Comparison of ENCODE assay signal across 11 cellular contexts in the genomic region with DNA sequence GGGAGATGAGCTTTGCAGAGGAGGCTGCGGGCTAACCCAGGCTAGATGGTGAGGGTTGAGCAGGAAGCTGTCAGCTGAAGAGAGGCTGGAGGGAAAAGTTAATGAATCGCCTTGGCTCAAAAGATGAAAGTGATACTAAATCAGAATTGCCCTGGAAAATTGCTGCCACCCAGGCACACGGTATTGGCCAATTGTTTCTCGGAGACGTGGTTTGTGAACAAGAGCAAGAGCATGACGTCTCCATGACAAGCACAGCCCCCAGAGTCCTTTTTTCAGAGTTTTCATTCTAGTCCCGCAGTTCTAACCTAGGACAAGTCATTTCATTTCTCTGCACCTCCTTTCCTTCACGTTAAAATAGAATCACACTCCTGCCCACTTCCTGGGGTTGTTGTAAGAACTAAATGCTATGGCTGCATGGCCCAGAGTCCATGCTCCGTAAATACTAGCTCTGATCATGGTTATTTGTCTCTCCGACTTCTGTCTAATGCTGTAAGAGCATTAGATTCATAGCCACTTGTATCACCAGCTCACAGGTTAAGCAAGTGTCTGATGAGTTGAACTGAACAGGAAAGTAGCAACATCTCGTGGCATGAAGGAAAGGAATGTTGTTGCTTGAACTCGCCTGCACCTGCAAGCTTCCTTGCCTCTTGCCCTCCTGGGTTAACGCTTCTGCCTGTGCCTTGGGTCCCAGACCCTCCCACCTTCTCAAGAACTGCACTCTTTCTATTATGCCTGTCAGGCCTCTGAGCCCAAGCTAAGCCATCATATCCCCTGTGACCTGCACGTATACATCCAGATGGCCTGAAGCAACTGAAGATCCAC. TPM values are rescaled to one million over a fixed set of nuclear protein-coding genes. Genes with fewer than 3 reads are reported as not detected.
A peak's percentile ranks its signal among the peaks of the same experiment; 100 is the strongest.
DNase-seq lines count a peak whose midpoint lies in the region; ATAC-seq and TF ChIP-seq lines count a peak whose summit lies in the region.
"Had no signal": no experiment of that assay in that cellular context is flagged by ENCODE, and none has a peak within 500 bp of the region (broad histone marks: within the 10 kb centered on the region; RNA-seq: fewer than 3 reads in every experiment).

No MANE protein-coding gene starts in this region.

- CTCF ChIA-PET in activated naive CD4-positive, alpha-beta T cell treated with anti-CD3 and anti-CD28 coated beads for 36 hours (lab: Charles Lee) = interaction anchor here (0.6 to 1.5 kb wide), 3 partner anchors 35 to 309 kb away, joined by 3 to 5 read pairs (median 3); no protein-coding TSS in a partner anchor

- H3K27me3 Mint-ChIP-seq in activated naive CD4-positive, alpha-beta T cell treated with anti-CD3 and anti-CD28 coated beads for 36 hours (ENCODE audit: low read depth) = peaks cover 1% of the 10 kb centered on the region
- no peaks in the 10 kb centered on the region for H3K27me3 Mint-ChIP-seq in activated T-helper 1 cell treated with anti-CD3 and anti-CD28 coated beads, Interleukin-12 subunit alpha, Interleukin-12 subunit beta, Interleukin-2, Interleukin-4 antibody, amounts not matched to agents 30 ng/mL and 10 ng/mL and 1 ng/mL, durations not matched to agents 14 hours and 24 hours and 36 hours (ENCODE audit: insufficient read depth)
- peaks cover 9% of the 10 kb centered on the region for H3K27me3 Mint-ChIP-seq in type B pancreatic cell

- H3K36me3 Mint-ChIP-seq in activated naive CD4-positive, alpha-beta T cell treated with anti-CD3 and anti-CD28 coated beads for 36 hours (ENCODE audit: low read depth) = peaks cover 28% of the 10 kb centered on the region
- H3K36me3 Mint-ChIP-seq in activated T-helper 1 cell treated with anti-CD3 and anti-CD28 coated beads, Interleukin-12 subunit alpha, Interleukin-12 subunit beta, Interleukin-2, Interleukin-4 antibody, amounts not matched to agents 30 ng/mL and 10 ng/mL and 1 ng/mL, durations not matched to agents 14 hours and 24 hours and 36 hours (ENCODE audit: low read depth) = peaks cover 23% of the 10 kb centered on the region
- peaks cover 19% of the 10 kb centered on the region for H3K36me3 Mint-ChIP-seq in type B pancreatic cell

- H3K9me3 Mint-ChIP-seq in activated naive CD4-positive, alpha-beta T cell treated with anti-CD3 and anti-CD28 coated beads for 36 hours = peaks cover 12% of the 10 kb centered on the region
- H3K9me3 Mint-ChIP-seq in activated T-helper 1 cell treated with anti-CD3 and anti-CD28 coated beads, Interleukin-12 subunit alpha, Interleukin-12 subunit beta, Interleukin-2, Interleukin-4 antibody, amounts not matched to agents 30 ng/mL and 10 ng/mL and 1 ng/mL, durations not matched to agents 14 hours and 24 hours and 36 hours = peaks cover 12% of the 10 kb centered on the region
- H3K9me3 Mint-ChIP-seq in type B pancreatic cell = peaks cover 4% of the 10 kb centered on the region

- DNase-seq in activated naive CD4-positive, alpha-beta T cell treated with anti-CD3 and anti-CD28 coated beads for 36 hours = peak; percentile 69
- no peak for DNase-seq in activated naive CD4-positive, alpha-beta T cell (lab: John Stamatoyannopoulos, UW)
- peak; percentile 21 for DNase-seq in activated T-helper 1 cell treated with anti-CD3 and anti-CD28 coated beads, Interleukin-12 subunit alpha, Interleukin-12 subunit beta, Interleukin-2, Interleukin-4 antibody, amounts not matched to agents 30 ng/mL and 10 ng/mL and 1 ng/mL, durations not matched to agents 14 hours and 24 hours and 36 hours (ENCODE audit: low spot score)
- DNase-seq in type B pancreatic cell (ENCODE audit: extremely low spot score, unreplicated experiment) = no peak
- no peak for DNase-seq in ACHN
- no peak for DNase-seq in epidermal melanocyte (ENCODE audit: insufficient read length, low spot score)
- DNase-seq: left ventricle myocardium superior had no signal

- peaks cover 11 to 13% of the 10 kb centered on the region in 2 donors for H3K36me3 ChIP-seq in muscle layer of duodenum (ENCODE audit: control insufficient read depth in 1 of 2, insufficient read depth in 2 of 2, low read length in 2 of 2)

- in situ Hi-C loops in ACHN (cut with HindIII; ENCODE audit: low pct_ligation_motif_present, low pct_unique_long_range_greater_than_20kb, low sequenced_read_pairs) = no loop called here

- H3K27me3 ChIP-seq in muscle layer of duodenum (ENCODE audit: low read depth, low read length) = no peaks in the 10 kb centered on the region
- H3K27me3 ChIP-seq: cardiac muscle cell had no signal

- H3K4me3 Mint-ChIP-seq in activated naive CD4-positive, alpha-beta T cell treated with anti-CD3 and anti-CD28 coated beads for 36 hours = peak overlapping the region; percentile 11
- peak overlapping the region; percentile 29 for H3K4me3 Mint-ChIP-seq in activated T-helper 1 cell treated with anti-CD3 and anti-CD28 coated beads, Interleukin-12 subunit alpha, Interleukin-12 subunit beta, Interleukin-2, Interleukin-4 antibody, amounts not matched to agents 30 ng/mL and 10 ng/mL and 1 ng/mL, durations not matched to agents 14 hours and 24 hours and 36 hours
- no peak overlapping the region for H3K4me3 Mint-ChIP-seq in type B pancreatic cell

- peak overlapping the region; percentile 1 for H3K27ac ChIP-seq in muscle layer of duodenum (ENCODE audit: low read length)
- H3K27ac ChIP-seq: cardiac muscle cell, prostate gland had no signal

- TF ChIP-seq CTCF in type B pancreatic cell (conservative IDR thresholded peaks at IDR 0.05) = no peak

- peak overlapping the region; percentile 72 for H3K27ac Mint-ChIP-seq in activated naive CD4-positive, alpha-beta T cell treated with anti-CD3 and anti-CD28 coated beads for 36 hours
- peak overlapping the region; percentile 75 for H3K27ac Mint-ChIP-seq in activated T-helper 1 cell treated with anti-CD3 and anti-CD28 coated beads, Interleukin-12 subunit alpha, Interleukin-12 subunit beta, Interleukin-2, Interleukin-4 antibody, amounts not matched to agents 30 ng/mL and 10 ng/mL and 1 ng/mL, durations not matched to agents 14 hours and 24 hours and 36 hours
- peak overlapping the region; percentile 94 for H3K27ac Mint-ChIP-seq in type B pancreatic cell

- intact Hi-C loops in activated naive CD4-positive, alpha-beta T cell treated with anti-CD3 and anti-CD28 coated beads for 36 hours (cut with micrococcal nuclease) = loop anchor here (2.0 kb wide), 2 partner anchors 33 to 41 kb away; partner anchors contain the start of gene NUP50
- intact Hi-C loops in activated T-helper 1 cell treated with anti-CD3 and anti-CD28 coated beads, Interleukin-12 subunit alpha, Interleukin-12 subunit beta, Interleukin-2, Interleukin-4 antibody, amounts not matched to agents 30 ng/mL and 10 ng/mL and 1 ng/mL, durations not matched to agents 14 hours and 24 hours and 36 hours (cut with micrococcal nuclease) = loop anchor here (2.0 kb wide), 1 partner anchor 65 kb away; no protein-coding TSS in a partner anchor

- H3K4me3 ChIP-seq in muscle layer of duodenum (ENCODE audit: low read depth in 1 of 2, low read length in 2 of 2) = no peak overlapping the region
- H3K4me3 ChIP-seq: cardiac muscle cell, prostate gland had no signal

- H3K4me1 ChIP-seq in muscle layer of duodenum (ENCODE audit: control insufficient read depth in 1 of 2, insufficient read depth in 2 of 2, low read length in 2 of 2) = no peaks in the 10 kb centered on the region
- H3K4me1 ChIP-seq: prostate gland had no signal

- peaks cover 26% of the 10 kb centered on the region for H3K4me1 Mint-ChIP-seq in activated naive CD4-positive, alpha-beta T cell treated with anti-CD3 and anti-CD28 coated beads for 36 hours (ENCODE audit: low read depth)
- H3K4me1 Mint-ChIP-seq in activated T-helper 1 cell treated with anti-CD3 and anti-CD28 coated beads, Interleukin-12 subunit alpha, Interleukin-12 subunit beta, Interleukin-2, Interleukin-4 antibody, amounts not matched to agents 30 ng/mL and 10 ng/mL and 1 ng/mL, durations not matched to agents 14 hours and 24 hours and 36 hours (ENCODE audit: low read depth) = peaks cover 22% of the 10 kb centered on the region
- peaks cover 28% of the 10 kb centered on the region for H3K4me1 Mint-ChIP-seq in type B pancreatic cell (ENCODE audit: unreplicated experiment)

- peaks cover 6 to 12% of the 10 kb centered on the region in 2 donors for H3K9me3 ChIP-seq in muscle layer of duodenum (ENCODE audit: control insufficient read depth in 1 of 2, low read length in 2 of 2)
- H3K9me3 ChIP-seq: prostate gland had no signal

- no peak for ATAC-seq in GM21737 (IDR thresholded peaks at IDR 0.05; ENCODE audit: unreplicated experiment)
- ATAC-seq: left ventricle myocardium superior had no signal

RNA-seq across cellular contexts. Expression of gene NUP50, which starts 33.8 kb away (rescaled TPM):
- total RNA-seq in activated naive CD4-positive, alpha-beta T cell treated with anti-CD3 and anti-CD28 coated beads for 36 hours = 100 to 1,000 TPM; 151 to 154 TPM
- total RNA-seq in activated T-helper 1 cell treated with anti-CD3 and anti-CD28 coated beads, Interleukin-12 subunit alpha, Interleukin-12 subunit beta, Interleukin-2, Interleukin-4 antibody, amounts not matched to agents 30 ng/mL and 10 ng/mL and 1 ng/mL, durations not matched to agents 14 hours and 24 hours and 36 hours = 156 and 164 TPM in 2 replicates
- total RNA-seq in type B pancreatic cell (ENCODE audit: low replicate concordance) = 83.6 and 93.0 TPM in 2 replicates

Comparison
In these comparisons a context has a peak if more than half of its experiments do, and no peak if none do; other contexts are left out.
1. DNase-seq: peak in activated naive CD4-positive, alpha-beta T cell treated with anti-CD3 and anti-CD28 coated beads for 36 hours (single experiment) and activated T-helper 1 cell treated with anti-CD3 and anti-CD28 coated beads, Interleukin-12 subunit alpha, Interleukin-12 subunit beta, Interleukin-2, Interleukin-4 antibody, amounts not matched to agents 30 ng/mL and 10 ng/mL and 1 ng/mL, durations not matched to agents 14 hours and 24 hours and 36 hours (single experiment); none in activated naive CD4-positive, alpha-beta T cell (0 of 4), type B pancreatic cell (single experiment), ACHN (single experiment) and epidermal melanocyte (single experiment).
2. Peak in every context shown above with its lines, with median percentiles within 50 percentile points of each other: H3K27ac Mint-ChIP-seq.